ENCODE assay signal across 41 cellular contexts in genomic region chr19:16682539-16682938, GRCh38. TPM values are rescaled to one million over a fixed set of nuclear protein-coding genes. Genes with fewer than 3 reads are reported as not detected.
"Had no signal": no experiment of that assay in that cellular context is flagged by ENCODE, and none has a peak within 500 bp of the region (broad histone marks: within the 10 kb centered on the region; RNA-seq: fewer than 3 reads in every experiment).

No MANE protein-coding gene starts in this region.

- FAIRE-seq: bronchial epithelial cell had no signal

- H3K4me1 Mint-ChIP-seq: activated naive CD4-positive, alpha-beta T cell treated with anti-CD3 and anti-CD28 coated beads, Interleukin-2, amount 10 ng/mL, durations not matched to agents 7 days and 5 days; activated naive CD4-positive, alpha-beta T cell treated with anti-CD3 and anti-CD28 coated beads, Interleukin-2, amount 50 U/mL, for 24 hours; activated naive CD8-positive, alpha-beta T cell treated with anti-CD3 and anti-CD28 coated beads for 36 hours; activated naive CD8-positive, alpha-beta T cell treated with anti-CD3 and anti-CD28 coated beads, Interleukin-2, amount 10 ng/mL, durations not matched to agents 7 days and 5 days; activated naive CD8-positive, alpha-beta T cell treated with anti-CD3 and anti-CD28 coated beads, Interleukin-2, amount 50 U/mL, for 24 hours; activated T-helper 17 cell treated with anti-CD3 and anti-CD28 coated beads, Interleukin-2, amount 50 U/mL, for 72 hours; brain; central memory CD8-positive, alpha-beta T cell had no signal

- H3K9me3 Mint-ChIP-seq: activated naive CD4-positive, alpha-beta T cell treated with anti-CD3 and anti-CD28 coated beads, Interleukin-2, amount 50 U/mL, for 24 hours; activated T-helper 1 cell treated with anti-CD3 and anti-CD28 coated beads, Interleukin-12 subunit alpha, Interleukin-12 subunit beta, Interleukin-2, Interleukin-4 antibody, amounts not matched to agents 30 ng/mL and 10 ng/mL and 1 ng/mL, durations not matched to agents 14 hours and 24 hours and 36 hours; activated T-helper 17 cell treated with anti-CD3 and anti-CD28 coated beads, Interleukin-2, amount 50 U/mL, for 72 hours; central memory CD8-positive, alpha-beta T cell had no signal

- H3K27ac Mint-ChIP-seq: activated naive CD4-positive, alpha-beta T cell treated with anti-CD3 and anti-CD28 coated beads for 36 hours; activated naive CD4-positive, alpha-beta T cell treated with anti-CD3 and anti-CD28 coated beads, Interleukin-2, amount 10 ng/mL, durations not matched to agents 7 days and 5 days; activated naive CD4-positive, alpha-beta T cell treated with anti-CD3 and anti-CD28 coated beads, Interleukin-2, amount 50 U/mL, for 24 hours; activated naive CD4-positive, alpha-beta T cell treated with anti-CD3 and anti-CD28 coated beads, Interleukin-2, amount 50 U/mL, for 72 hours; activated naive CD8-positive, alpha-beta T cell; activated naive CD8-positive, alpha-beta T cell treated with anti-CD3 and anti-CD28 coated beads for 36 hours; activated naive CD8-positive, alpha-beta T cell treated with anti-CD3 and anti-CD28 coated beads, Interleukin-2, amount 10 ng/mL, durations not matched to agents 7 days and 5 days; activated naive CD8-positive, alpha-beta T cell treated with anti-CD3 and anti-CD28 coated beads, Interleukin-2, amount 50 U/mL, for 24 hours; activated T-cell treated with anti-CD3 and anti-CD28 coated beads, Interleukin-2, amount 50 U/mL, for 24 hours; activated T-cell treated with anti-CD3 and anti-CD28 coated beads, Interleukin-2, amount 50 U/mL, for 72 hours; activated T-helper 1 cell treated with anti-CD3 and anti-CD28 coated beads, Interleukin-12 subunit alpha, Interleukin-12 subunit beta, Interleukin-2, Interleukin-4 antibody, amounts not matched to agents 30 ng/mL and 10 ng/mL and 1 ng/mL, durations not matched to agents 14 hours and 24 hours and 36 hours; activated T-helper 17 cell treated with anti-CD3 and anti-CD28 coated beads, Interleukin-2, amount 50 U/mL, for 72 hours; activated T-helper 2 cell treated with anti-CD3 and anti-CD28 coated beads, Interferon-gamma antibody, Interleukin-2, Interleukin-4, amounts not matched to agents 10 μg/mL and 5 μg/mL and 100 μg/mL, durations not matched to agents 14 hours and 24 hours and 36 hours; brain had no signal

- DNase-seq: activated effector memory CD4-positive, alpha-beta T cell treated with anti-CD3 and anti-CD28 coated beads, Interleukin-2, amount 50 U/mL, for 16 hours; activated effector memory CD4-positive, alpha-beta T cell treated with Interleukin-2 at 50 U/mL for 16 hours; activated gamma-delta T cell; activated gamma-delta T cell treated with Interleukin-2 at 50 U/mL for 16 hours; activated naive CD4-positive, alpha-beta T cell; activated naive CD4-positive, alpha-beta T cell treated with anti-CD3 and anti-CD28 coated beads for 36 hours; activated naive CD4-positive, alpha-beta T cell treated with anti-CD3 and anti-CD28 coated beads, Interleukin-2, amount 10 ng/mL, durations not matched to agents 7 days and 5 days; activated naive CD4-positive, alpha-beta T cell treated with anti-CD3 and anti-CD28 coated beads, Interleukin-2, amount 50 U/mL, for 16 hours; activated naive CD4-positive, alpha-beta T cell treated with Interleukin-2 at 50 U/mL for 16 hours; activated naive CD8-positive, alpha-beta T cell treated with anti-CD3 and anti-CD28 coated beads for 36 hours; activated naive CD8-positive, alpha-beta T cell treated with anti-CD3 and anti-CD28 coated beads, Interleukin-2, amount 10 ng/mL, durations not matched to agents 7 days and 5 days; activated naive CD8-positive, alpha-beta T cell treated with anti-CD3 and anti-CD28 coated beads, Interleukin-2, amount 50 U/mL, for 24 hours; activated T-cell treated with anti-CD3 and anti-CD28 coated beads, Interleukin-2, amount 50 U/mL, for 1 hour; activated T-cell treated with anti-CD3 and anti-CD28 coated beads, Interleukin-2, amount 50 U/mL, for 24 hours; activated T-cell treated with anti-CD3 and anti-CD28 coated beads, Interleukin-2, amount 50 U/mL, for 4 hours; activated T-cell treated with anti-CD3 and anti-CD28 coated beads, Interleukin-2, amount 50 U/mL, for 48 hours; activated T-cell treated with anti-CD3 and anti-CD28 coated beads, Interleukin-2, amount 50 U/mL, for 72 hours; adrenal gland; amniotic stem cell; amygdala; anterior cingulate cortex; aorta; body of pancreas; brain microvascular endothelial cell; caudate nucleus; central memory CD4-positive, alpha-beta T cell; cerebellar nuclear complex had no signal

- H3K27ac ChIP-seq: adrenal gland, ascending aorta, body of pancreas, brain microvascular endothelial cell, breast epithelium, cardiac muscle cell had no signal

- H3K4me3 ChIP-seq: adrenal gland, ascending aorta, body of pancreas, breast epithelium, cardiac muscle cell had no signal

- H3K9me3 ChIP-seq: body of pancreas had no signal

- H3K27me3 ChIP-seq: adrenal gland, ascending aorta, body of pancreas, brain microvascular endothelial cell, breast epithelium, cardiac muscle cell had no signal

- H3K4me3 Mint-ChIP-seq: activated naive CD4-positive, alpha-beta T cell treated with anti-CD3 and anti-CD28 coated beads for 36 hours; activated naive CD4-positive, alpha-beta T cell treated with anti-CD3 and anti-CD28 coated beads, Interleukin-2, amount 10 ng/mL, durations not matched to agents 7 days and 5 days; activated naive CD4-positive, alpha-beta T cell treated with anti-CD3 and anti-CD28 coated beads, Interleukin-2, amount 50 U/mL, for 24 hours; activated naive CD8-positive, alpha-beta T cell; activated naive CD8-positive, alpha-beta T cell treated with anti-CD3 and anti-CD28 coated beads for 36 hours; activated naive CD8-positive, alpha-beta T cell treated with anti-CD3 and anti-CD28 coated beads, Interleukin-2, amount 10 ng/mL, durations not matched to agents 7 days and 5 days; activated naive CD8-positive, alpha-beta T cell treated with anti-CD3 and anti-CD28 coated beads, Interleukin-2, amount 50 U/mL, for 24 hours; activated T-cell treated with anti-CD3 and anti-CD28 coated beads, Interleukin-2, amount 50 U/mL, for 24 hours; activated T-cell treated with anti-CD3 and anti-CD28 coated beads, Interleukin-2, amount 50 U/mL, for 4 hours; activated T-cell treated with anti-CD3 and anti-CD28 coated beads, Interleukin-2, amount 50 U/mL, for 72 hours; activated T-helper 1 cell treated with anti-CD3 and anti-CD28 coated beads, Interleukin-12 subunit alpha, Interleukin-12 subunit beta, Interleukin-2, Interleukin-4 antibody, amounts not matched to agents 30 ng/mL and 10 ng/mL and 1 ng/mL, durations not matched to agents 14 hours and 24 hours and 36 hours; activated T-helper 17 cell treated with anti-CD3 and anti-CD28 coated beads, Interleukin-2, amount 50 U/mL, for 72 hours; brain; central memory CD8-positive, alpha-beta T cell had no signal

- H3K36me3 ChIP-seq: brain microvascular endothelial cell, breast epithelium had no signal

- H3K4me1 ChIP-seq: adrenal gland, body of pancreas, breast epithelium had no signal

- ATAC-seq: activated naive CD4-positive, alpha-beta T cell treated with anti-CD3 and anti-CD28 coated beads, Interleukin-2, amount 50 U/mL, for 72 hours; activated naive CD8-positive, alpha-beta T cell treated with anti-CD3 and anti-CD28 coated beads, Interleukin-2, amount 50 U/mL, for 24 hours; activated T-cell treated with anti-CD3 and anti-CD28 coated beads, Interleukin-2, amount 50 U/mL, for 4 hours; activated T-cell treated with anti-CD3 and anti-CD28 coated beads, Interleukin-2, amount 50 U/mL, for 72 hours; activated T-helper 17 cell treated with anti-CD3 and anti-CD28 coated beads, Interleukin-2, amount 50 U/mL, for 72 hours; body of pancreas had no signal

- H3K36me3 Mint-ChIP-seq: activated naive CD4-positive, alpha-beta T cell treated with anti-CD3 and anti-CD28 coated beads, Interleukin-2, amount 10 ng/mL, durations not matched to agents 7 days and 5 days; activated naive CD8-positive, alpha-beta T cell treated with anti-CD3 and anti-CD28 coated beads, Interleukin-2, amount 10 ng/mL, durations not matched to agents 7 days and 5 days had no signal

- H3K27me3 Mint-ChIP-seq: activated naive CD4-positive, alpha-beta T cell treated with anti-CD3 and anti-CD28 coated beads, Interleukin-2, amount 50 U/mL, for 24 hours; activated naive CD8-positive, alpha-beta T cell treated with anti-CD3 and anti-CD28 coated beads for 36 hours; activated naive CD8-positive, alpha-beta T cell treated with anti-CD3 and anti-CD28 coated beads, Interleukin-2, amount 10 ng/mL, durations not matched to agents 7 days and 5 days; activated naive CD8-positive, alpha-beta T cell treated with anti-CD3 and anti-CD28 coated beads, Interleukin-2, amount 50 U/mL, for 24 hours; activated T-helper 17 cell treated with anti-CD3 and anti-CD28 coated beads, Interleukin-2, amount 50 U/mL, for 72 hours; brain had no signal

RNA-seq across cellular contexts. Expression of gene NWD1, which starts 37.1 kb away (rescaled TPM):
- total RNA-seq: activated naive CD4-positive, alpha-beta T cell treated with anti-CD3 and anti-CD28 coated beads for 36 hours; activated naive CD4-positive, alpha-beta T cell treated with anti-CD3 and anti-CD28 coated beads, Interleukin-2, amount 50 U/mL, for 72 hours; activated naive CD8-positive, alpha-beta T cell treated with anti-CD3 and anti-CD28 coated beads for 36 hours; activated naive CD8-positive, alpha-beta T cell treated with anti-CD3 and anti-CD28 coated beads, Interleukin-2, amount 10 ng/mL, durations not matched to agents 7 days and 5 days; activated T-cell treated with anti-CD3 and anti-CD28 coated beads, Interleukin-2, amount 50 U/mL, for 4 hours; activated T-cell treated with anti-CD3 and anti-CD28 coated beads, Interleukin-2, amount 50 U/mL, for 72 hours; activated T-helper 1 cell treated with anti-CD3 and anti-CD28 coated beads, Interleukin-12 subunit alpha, Interleukin-12 subunit beta, Interleukin-2, Interleukin-4 antibody, amounts not matched to agents 30 ng/mL and 10 ng/mL and 1 ng/mL, durations not matched to agents 14 hours and 24 hours and 36 hours; activated T-helper 17 cell treated with anti-CD3 and anti-CD28 coated beads, Interleukin-2, amount 50 U/mL, for 72 hours; activated T-helper 2 cell treated with anti-CD3 and anti-CD28 coated beads, Interferon-gamma antibody, Interleukin-2, Interleukin-4, amounts not matched to agents 10 μg/mL and 5 μg/mL and 100 μg/mL, durations not matched to agents 14 hours and 24 hours and 36 hours; ascending aorta; cardiac septum; chondrocyte had no signal
- polyA plus RNA-seq: adrenal gland, aorta, cardiac muscle cell had no signal
